In the genomic region with DNA sequence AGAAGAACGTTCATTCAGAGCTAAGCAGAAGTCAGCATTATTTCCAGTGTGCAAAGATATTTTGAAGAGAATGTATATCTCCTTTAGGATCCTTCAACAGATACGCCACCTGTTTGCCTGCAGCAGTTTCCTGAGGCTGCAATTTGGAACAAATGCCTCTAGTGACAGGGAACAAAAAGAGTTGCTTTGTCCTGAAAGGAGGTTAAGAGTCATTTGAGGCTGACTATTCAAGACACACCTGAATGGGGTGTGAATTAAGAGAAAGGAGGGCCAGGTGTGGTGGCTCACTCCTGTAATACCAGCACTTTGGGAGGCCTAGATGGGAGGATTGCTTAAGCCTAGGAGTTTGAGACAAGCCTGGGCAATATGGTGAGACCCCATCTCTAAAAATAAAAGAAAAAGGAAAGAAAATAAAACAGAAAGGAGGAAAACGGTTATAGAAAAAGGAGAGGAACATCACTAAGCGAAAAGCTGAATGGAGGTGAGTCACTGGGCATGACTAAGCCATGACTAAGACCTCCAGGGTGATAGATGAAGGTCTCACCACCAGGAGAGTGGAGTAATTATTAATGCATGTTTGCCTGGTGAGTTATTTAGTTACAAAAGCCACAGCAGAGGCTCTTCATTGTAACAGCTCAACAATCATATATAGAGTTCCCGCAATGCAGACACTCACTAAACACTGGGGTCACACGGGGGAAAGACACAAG, we compare ENCODE assay signal across 9 cellular contexts.
DNase-seq lines count a peak whose midpoint lies in the region; ATAC-seq and TF ChIP-seq lines count a peak whose summit lies in the region.
"Had no signal": no experiment of that assay in that cellular context is flagged by ENCODE, and none has a peak within 500 bp of the region (broad histone marks: within the 10 kb centered on the region; RNA-seq: fewer than 3 reads in every experiment).

No MANE protein-coding gene starts in this region.

- H3K4me1 ChIP-seq in skeletal muscle satellite cell (ENCODE audit: control insufficient read depth, insufficient read depth, low read length) = peaks cover 20% of the 10 kb centered on the region

- no peaks in the 10 kb centered on the region for H3K27me3 ChIP-seq in skeletal muscle satellite cell (ENCODE audit: control insufficient read depth, insufficient read depth, low read length)

- CTCF ChIA-PET in activated CD8-positive, alpha-beta T cell treated with anti-CD3 and anti-CD28 coated beads for 36 hours (lab: Charles Lee) = no interaction called here
- CTCF ChIA-PET in activated CD8-positive, alpha-beta T cell treated with anti-CD3 and anti-CD28 coated beads, Interleukin-2, amount 10 ng/mL, durations not matched to agents 7 days and 5 days (lab: Charles Lee) = no interaction called here

- H3K4me2 ChIP-seq in skeletal muscle satellite cell (ENCODE audit: low read length) = peak overlapping the region; percentile 49

- no peak for TF ChIP-seq CTCF in activated CD8-positive, alpha-beta T cell treated with anti-CD3 and anti-CD28 coated beads for 36 hours (IDR thresholded peaks at IDR 0.05)

- peaks cover 5% of the 10 kb centered on the region for H3K9me3 Mint-ChIP-seq in activated CD8-positive, alpha-beta T cell treated with anti-CD3 and anti-CD28 coated beads for 36 hours
- no peaks in the 10 kb centered on the region for H3K9me3 Mint-ChIP-seq in activated CD8-positive, alpha-beta T cell treated with anti-CD3 and anti-CD28 coated beads, Interleukin-2, amount 10 ng/mL, durations not matched to agents 7 days and 5 days (ENCODE audit: insufficient read depth)

- H3K27me3 Mint-ChIP-seq in activated CD8-positive, alpha-beta T cell treated with anti-CD3 and anti-CD28 coated beads for 36 hours = peaks cover 2% of the 10 kb centered on the region
- H3K27me3 Mint-ChIP-seq in activated CD8-positive, alpha-beta T cell treated with anti-CD3 and anti-CD28 coated beads, Interleukin-2, amount 10 ng/mL, durations not matched to agents 7 days and 5 days (ENCODE audit: low read depth) = peaks cover 4% of the 10 kb centered on the region

- intact Hi-C loops in activated CD8-positive, alpha-beta T cell treated with anti-CD3 and anti-CD28 coated beads for 36 hours (cut with micrococcal nuclease) = no loop called here

- H3K4me1 Mint-ChIP-seq in activated CD8-positive, alpha-beta T cell treated with anti-CD3 and anti-CD28 coated beads for 36 hours (ENCODE audit: low read depth) = no peaks in the 10 kb centered on the region
- H3K4me1 Mint-ChIP-seq in activated CD8-positive, alpha-beta T cell treated with anti-CD3 and anti-CD28 coated beads, Interleukin-2, amount 10 ng/mL, durations not matched to agents 7 days and 5 days (ENCODE audit: low read depth) = no peaks in the 10 kb centered on the region

- no peak overlapping the region for H3K4me3 ChIP-seq in skeletal muscle satellite cell (ENCODE audit: low read length)

- H3K27ac Mint-ChIP-seq in activated CD8-positive, alpha-beta T cell treated with anti-CD3 and anti-CD28 coated beads for 36 hours = no peak overlapping the region
- H3K27ac Mint-ChIP-seq in activated CD8-positive, alpha-beta T cell treated with anti-CD3 and anti-CD28 coated beads, Interleukin-2, amount 10 ng/mL, durations not matched to agents 7 days and 5 days = no peak overlapping the region
- H3K27ac Mint-ChIP-seq: activated naive CD8-positive, alpha-beta T cell had no signal

- H3K9ac ChIP-seq in skeletal muscle satellite cell (ENCODE audit: low read depth, low read length) = no peak overlapping the region

- H3K36me3 Mint-ChIP-seq in activated CD8-positive, alpha-beta T cell treated with anti-CD3 and anti-CD28 coated beads for 36 hours (ENCODE audit: low read depth) = no peaks in the 10 kb centered on the region
- no peaks in the 10 kb centered on the region for H3K36me3 Mint-ChIP-seq in activated CD8-positive, alpha-beta T cell treated with anti-CD3 and anti-CD28 coated beads, Interleukin-2, amount 10 ng/mL, durations not matched to agents 7 days and 5 days (ENCODE audit: low read depth)
- H3K36me3 Mint-ChIP-seq: activated naive CD8-positive, alpha-beta T cell had no signal

- POLR2A ChIA-PET in activated CD8-positive, alpha-beta T cell treated with anti-CD3 and anti-CD28 coated beads for 36 hours (lab: Charles Lee) = no interaction called here
- POLR2A ChIA-PET in activated CD8-positive, alpha-beta T cell treated with anti-CD3 and anti-CD28 coated beads, Interleukin-2, amount 10 ng/mL, durations not matched to agents 7 days and 5 days (lab: Charles Lee) = no interaction called here

- H3K9me3 ChIP-seq in skeletal muscle satellite cell (replicated peaks; ENCODE audit: low read length) = no peaks in the 10 kb centered on the region

- no peak overlapping the region for H3K4me3 Mint-ChIP-seq in activated CD8-positive, alpha-beta T cell treated with anti-CD3 and anti-CD28 coated beads for 36 hours
- no peak overlapping the region for H3K4me3 Mint-ChIP-seq in activated CD8-positive, alpha-beta T cell treated with anti-CD3 and anti-CD28 coated beads, Interleukin-2, amount 10 ng/mL, durations not matched to agents 7 days and 5 days
- H3K4me3 Mint-ChIP-seq: activated naive CD8-positive, alpha-beta T cell had no signal

- no peaks in the 10 kb centered on the region for H3K36me3 ChIP-seq in skeletal muscle satellite cell (ENCODE audit: insufficient read depth, low read length)

- DNase-seq in activated CD8-positive, alpha-beta T cell treated with anti-CD3 and anti-CD28 coated beads for 36 hours = peak; percentile 38
- DNase-seq in activated CD8-positive, alpha-beta T cell treated with anti-CD3 and anti-CD28 coated beads, Interleukin-2, amount 10 ng/mL, durations not matched to agents 7 days and 5 days = no peak
- DNase-seq in amniotic epithelial cell (ENCODE audit: low read depth) (peak; percentile 97), NCI-H1105 (lab: John Stamatoyannopoulos, UW) (no peak), NCI-H1694 treated with DMSO at 0.1 percent for 48 hours (lab: John Stamatoyannopoulos, UW) (no peak), cerebellar cortex (ENCODE audit: low spot score) (no peak)

- ATAC-seq in activated CD8-positive, alpha-beta T cell treated with anti-CD3 and anti-CD28 coated beads for 36 hours = peak; percentile 58
- no peak for ATAC-seq in activated CD8-positive, alpha-beta T cell treated with anti-CD3 and anti-CD28 coated beads, Interleukin-2, amount 10 ng/mL, durations not matched to agents 7 days and 5 days
- peak; percentile 85 for ATAC-seq in HG03066 (IDR thresholded peaks at IDR 0.05; ENCODE audit: low read depth, unreplicated experiment)

Comparison
In these comparisons a context has a peak if more than half of its experiments do, and no peak if none do; other contexts are left out.
1. DNase-seq: peak in activated CD8-positive, alpha-beta T cell treated with anti-CD3 and anti-CD28 coated beads for 36 hours (single experiment) and amniotic epithelial cell (single experiment); none in activated CD8-positive, alpha-beta T cell treated with anti-CD3 and anti-CD28 coated beads, Interleukin-2, amount 10 ng/mL, durations not matched to agents 7 days and 5 days (single experiment), NCI-H1105 (single experiment), NCI-H1694 treated with DMSO at 0.1 percent for 48 hours (single experiment) and cerebellar cortex (single experiment).